Comparison of ENCODE assay signal across 31 cellular contexts in the genomic region with DNA sequence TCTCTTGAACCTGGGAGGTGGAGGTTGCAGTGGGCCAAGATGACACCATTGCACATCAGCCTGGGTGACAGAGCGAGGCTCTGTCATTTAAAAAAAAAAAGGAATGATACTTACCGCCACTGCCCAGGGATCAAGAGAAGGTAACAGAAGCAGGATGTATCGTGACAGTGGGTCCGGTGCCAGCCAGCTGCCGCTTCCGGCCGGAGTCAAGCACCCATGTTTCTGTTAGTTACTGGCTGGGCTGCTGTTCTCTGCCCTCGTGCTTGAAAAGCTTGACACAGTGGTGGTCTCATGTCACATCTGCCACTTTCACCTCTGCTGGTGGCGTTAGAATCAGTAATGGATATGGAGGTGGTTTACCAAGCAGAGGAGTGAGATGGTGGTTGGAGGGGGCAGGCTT.
"Had no signal": no experiment of that assay in that cellular context is flagged by ENCODE, and none has a peak within 500 bp of the region (broad histone marks: within the 10 kb centered on the region; RNA-seq: fewer than 3 reads in every experiment).

No MANE protein-coding gene starts in this region.

- H3K4me1 Mint-ChIP-seq: activated CD4-positive, alpha-beta T cell treated with anti-CD3 and anti-CD28 coated beads, Interleukin-2, amount 10 ng/mL, durations not matched to agents 7 days and 5 days had no signal

- H3K36me3 ChIP-seq: breast epithelium had no signal

- H3K27ac ChIP-seq: body of pancreas, breast epithelium, SJSA1 had no signal

- H3K9me3 ChIP-seq: body of pancreas, breast epithelium, Peyer's patch, SJSA1, SK-N-SH had no signal

- H3K4me1 ChIP-seq: body of pancreas, Peyer's patch had no signal

- ATAC-seq: activated CD4-positive, alpha-beta T cell treated with anti-CD3 and anti-CD28 coated beads for 36 hours; activated CD8-positive, alpha-beta T cell treated with anti-CD3 and anti-CD28 coated beads, Interleukin-2, amount 10 ng/mL, durations not matched to agents 7 days and 5 days; body of pancreas; PC-3 had no signal

- H3K27me3 Mint-ChIP-seq: activated CD4-positive, alpha-beta T cell treated with anti-CD3 and anti-CD28 coated beads for 36 hours; activated CD4-positive, alpha-beta T cell treated with anti-CD3 and anti-CD28 coated beads, Interleukin-2, amount 10 ng/mL, durations not matched to agents 7 days and 5 days; activated naive CD4-positive, alpha-beta T cell treated with anti-CD3 and anti-CD28 coated beads, Interleukin-2, amount 50 U/mL, for 24 hours; activated naive CD8-positive, alpha-beta T cell treated with anti-CD3 and anti-CD28 coated beads, Interleukin-2, amount 10 ng/mL, durations not matched to agents 7 days and 5 days; activated T-cell treated with anti-CD3 and anti-CD28 coated beads, Interleukin-2, amount 50 U/mL, for 24 hours had no signal

- H3K27ac Mint-ChIP-seq: activated CD4-positive, alpha-beta T cell treated with anti-CD3 and anti-CD28 coated beads for 36 hours; activated CD4-positive, alpha-beta T cell treated with anti-CD3 and anti-CD28 coated beads, Interleukin-2, amount 10 ng/mL, durations not matched to agents 7 days and 5 days; activated CD8-positive, alpha-beta T cell treated with anti-CD3 and anti-CD28 coated beads, Interleukin-2, amount 10 ng/mL, durations not matched to agents 7 days and 5 days; activated naive CD4-positive, alpha-beta T cell treated with anti-CD3 and anti-CD28 coated beads, Interleukin-2, amount 50 U/mL, for 24 hours; activated naive CD8-positive, alpha-beta T cell treated with anti-CD3 and anti-CD28 coated beads, Interleukin-2, amount 10 ng/mL, durations not matched to agents 7 days and 5 days; activated T-cell treated with anti-CD3 and anti-CD28 coated beads, Interleukin-2, amount 50 U/mL, for 24 hours; activated T-helper 2 cell treated with anti-CD3 and anti-CD28 coated beads, Interferon-gamma antibody, Interleukin-2, Interleukin-4, amounts not matched to agents 10 μg/mL and 5 μg/mL and 100 μg/mL, durations not matched to agents 14 hours and 24 hours and 36 hours; T-helper 1 cell treated with Interleukin-12 subunit alpha and Interleukin-12 subunit beta and Interleukin-4 antibody, amounts not matched to agents 30 μg/mL and 1 μg/mL, for 36 hours; T-helper 2 cell treated with Interferon-gamma antibody and Interleukin-4, amounts not matched to agents 5 μg/mL and 100 μg/mL, for 36 hours had no signal

- H3K9me3 Mint-ChIP-seq: activated CD4-positive, alpha-beta T cell treated with anti-CD3 and anti-CD28 coated beads, Interleukin-2, amount 10 ng/mL, durations not matched to agents 7 days and 5 days; activated naive CD4-positive, alpha-beta T cell treated with anti-CD3 and anti-CD28 coated beads, Interleukin-2, amount 50 U/mL, for 24 hours; activated naive CD8-positive, alpha-beta T cell treated with anti-CD3 and anti-CD28 coated beads, Interleukin-2, amount 10 ng/mL, durations not matched to agents 7 days and 5 days; activated T-cell treated with anti-CD3 and anti-CD28 coated beads, Interleukin-2, amount 50 U/mL, for 24 hours; activated T-helper 2 cell treated with anti-CD3 and anti-CD28 coated beads, Interferon-gamma antibody, Interleukin-2, Interleukin-4, amounts not matched to agents 10 μg/mL and 5 μg/mL and 100 μg/mL, durations not matched to agents 14 hours and 24 hours and 36 hours; T-helper 1 cell treated with Interleukin-12 subunit alpha and Interleukin-12 subunit beta and Interleukin-4 antibody, amounts not matched to agents 30 μg/mL and 1 μg/mL, for 36 hours; T-helper 2 cell treated with Interferon-gamma antibody and Interleukin-4, amounts not matched to agents 5 μg/mL and 100 μg/mL, for 36 hours had no signal

- H3K4me3 ChIP-seq: body of pancreas, breast epithelium, Peyer's patch, SJSA1 had no signal

- H3K27me3 ChIP-seq: body of pancreas, breast epithelium, Peyer's patch, SJSA1 had no signal

- H3K4me3 Mint-ChIP-seq: activated CD4-positive, alpha-beta T cell treated with anti-CD3 and anti-CD28 coated beads for 36 hours; activated CD4-positive, alpha-beta T cell treated with anti-CD3 and anti-CD28 coated beads, Interleukin-2, amount 10 ng/mL, durations not matched to agents 7 days and 5 days; activated CD8-positive, alpha-beta T cell treated with anti-CD3 and anti-CD28 coated beads, Interleukin-2, amount 10 ng/mL, durations not matched to agents 7 days and 5 days; activated naive CD4-positive, alpha-beta T cell treated with anti-CD3 and anti-CD28 coated beads, Interleukin-2, amount 50 U/mL, for 24 hours; activated naive CD8-positive, alpha-beta T cell treated with anti-CD3 and anti-CD28 coated beads, Interleukin-2, amount 10 ng/mL, durations not matched to agents 7 days and 5 days; activated T-cell treated with anti-CD3 and anti-CD28 coated beads, Interleukin-2, amount 50 U/mL, for 24 hours; T-helper 1 cell treated with Interleukin-12 subunit alpha and Interleukin-12 subunit beta and Interleukin-4 antibody, amounts not matched to agents 30 μg/mL and 1 μg/mL, for 36 hours; T-helper 2 cell treated with Interferon-gamma antibody and Interleukin-4, amounts not matched to agents 5 μg/mL and 100 μg/mL, for 36 hours had no signal

- DNase-seq: activated CD4-positive, alpha-beta T cell treated with anti-CD3 and anti-CD28 coated beads for 36 hours; activated CD4-positive, alpha-beta T cell treated with anti-CD3 and anti-CD28 coated beads, Interleukin-2, amount 10 ng/mL, durations not matched to agents 7 days and 5 days; activated CD4-positive, alpha-beta T cell treated with anti-CD3 and anti-CD28 coated beads, Interleukin-2, amount 50 U/mL, for 48 hours; activated CD8-positive, alpha-beta T cell treated with anti-CD3 and anti-CD28 coated beads, Interleukin-2, amount 10 ng/mL, durations not matched to agents 7 days and 5 days; activated gamma-delta T cell; activated naive CD4-positive, alpha-beta T cell treated with Interleukin-2 at 50 U/mL for 16 hours; activated naive CD8-positive, alpha-beta T cell treated with anti-CD3 and anti-CD28 coated beads, Interleukin-2, amount 10 ng/mL, durations not matched to agents 7 days and 5 days; activated T-cell treated with anti-CD3 and anti-CD28 coated beads, Interleukin-2, amount 50 U/mL, for 24 hours; body of pancreas; cerebellar nuclear complex; Karpas-422; KBM-7; NCI-H1105; NCI-H1417 treated with DMSO at 0.1 percent for 48 hours; NCI-H187 treated with DMSO at 0.1 percent for 48 hours; NCI-H2081 treated with DMSO at 0.1 percent for 48 hours; NCI-H345; NCI-H524 treated with DMSO at 0.1 percent for 48 hours; NCI-H748 treated with DMSO at 0.1 percent for 48 hours; NK-92 treated with Interleukin-12 subunit alpha and Interleukin-12 subunit beta, amount 100 ng/mL, for 24 hours; PC-3; Peyer's patch; RPMI8226; SHP77; SK-N-SH had no signal
